In the genomic region with DNA sequence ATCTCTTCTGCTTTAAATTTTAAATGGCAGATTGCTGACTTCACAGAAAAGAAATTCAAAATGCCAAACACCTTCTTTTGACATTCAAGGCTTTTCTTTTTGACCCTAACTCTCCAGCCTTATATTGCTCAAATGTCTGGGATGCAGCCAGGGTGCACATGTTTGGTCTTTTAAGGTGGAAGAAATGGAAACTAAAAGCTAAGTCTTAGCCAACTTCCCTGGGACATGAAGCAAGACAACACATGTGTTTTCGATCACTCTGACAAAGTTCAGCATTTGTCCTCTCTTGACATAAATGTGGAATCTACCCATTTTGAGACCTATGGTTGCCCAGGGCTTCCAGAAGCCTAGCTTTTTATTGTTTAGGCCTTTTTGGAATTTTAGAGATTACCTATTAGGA, we compare ENCODE assay signal across 14 cellular contexts.
"Had no signal": no experiment of that assay in that cellular context is flagged by ENCODE, and none has a peak within 500 bp of the region (broad histone marks: within the 10 kb centered on the region; RNA-seq: fewer than 3 reads in every experiment).

No MANE protein-coding gene starts in this region.

- DNase-seq: activated CD4-positive, alpha-beta memory T cell treated with anti-CD3 and anti-CD28 coated beads, Interleukin-2, amount 10 ng/mL, durations not matched to agents 7 days and 5 days; activated effector memory CD4-positive, alpha-beta T cell treated with anti-CD3 and anti-CD28 coated beads, Interleukin-2, amount 50 U/mL, for 16 hours; activated T-cell treated with anti-CD3 and anti-CD28 coated beads, Interleukin-2, amount 50 U/mL, for 24 hours; amniotic stem cell; cerebellar nuclear complex; mucosa of descending colon; naive thymus-derived CD4-positive, alpha-beta T cell; pancreas; WERI-Rb-1 had no signal

- H3K36me3 ChIP-seq: pancreas, WERI-Rb-1 had no signal

- H3K4me1 ChIP-seq: pancreas had no signal

- H3K9me3 ChIP-seq: mucosa of descending colon, pancreas had no signal

- H3K4me3 ChIP-seq: mucosa of descending colon, pancreas had no signal

- H3K27me3 ChIP-seq: pancreas had no signal

- H3K27ac ChIP-seq: pancreas, WERI-Rb-1 had no signal

- FAIRE-seq: endometrium, islet of Langerhans, pancreas had no signal

- ATAC-seq: activated naive CD4-positive, alpha-beta T cell treated with anti-CD3 and anti-CD28 coated beads, Interleukin-2, amount 50 U/mL, for 72 hours; left lobe of liver; mucosa of descending colon; naive thymus-derived CD4-positive, alpha-beta T cell; pancreas; stimulated activated effector memory CD8-positive, alpha-beta T cell treated with anti-CD3 and anti-CD28 coated beads, Interleukin-12 subunit alpha, Interleukin-12 subunit beta, amount 100 ng/mL, for 72 hours had no signal
